9 cellular contexts compared by ENCODE assay signal in the genomic region with DNA sequence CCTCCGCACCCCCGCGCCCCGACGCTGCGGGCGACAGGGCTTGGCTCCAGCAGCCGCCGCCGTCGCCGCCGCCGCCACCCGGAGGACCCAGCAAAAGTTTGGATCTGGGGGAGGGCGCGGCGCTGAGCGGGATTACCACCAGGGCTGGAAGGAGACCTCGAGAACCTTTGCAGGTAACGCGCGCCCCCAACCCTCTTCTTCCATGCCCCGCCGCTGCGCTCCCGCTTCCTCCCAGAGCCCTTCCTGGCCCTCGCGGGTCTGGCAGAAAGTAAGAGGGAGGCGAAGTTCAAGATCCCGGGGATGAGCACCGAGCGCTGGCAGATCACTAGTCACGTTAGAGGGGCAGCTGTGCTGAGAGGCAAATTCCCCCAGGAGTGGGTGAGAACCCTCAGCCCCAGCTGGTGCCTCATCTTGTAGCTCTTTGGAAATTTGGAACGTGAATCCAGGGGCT. TPM values are rescaled to one million over a fixed set of nuclear protein-coding genes. Genes with fewer than 3 reads are reported as not detected.
DNase-seq lines count a peak whose midpoint lies in the region; ATAC-seq, FAIRE-seq and TF ChIP-seq lines count a peak whose summit lies in the region.
"Had no signal": no experiment of that assay in that cellular context is flagged by ENCODE, and none has a peak within 500 bp of the region (broad histone marks: within the 10 kb centered on the region; RNA-seq: fewer than 3 reads in every experiment).

No MANE protein-coding gene starts in this region.

- H3K9me3 Mint-ChIP-seq in activated CD4-positive, alpha-beta T cell treated with anti-CD3 and anti-CD28 coated beads, Interleukin-2, amount 10 ng/mL, durations not matched to agents 24 days and 14 days: peaks cover 3% of the 10 kb centered on the region

- no peak for TF ChIP-seq POLR2A in H1 (IDR thresholded peaks at IDR 0.05; ENCODE audit: control extremely low read depth in 1 of 2, low read depth in 2 of 2, low read length in 2 of 2)

- no peaks in the 10 kb centered on the region for H3K79me1 ChIP-seq in H1 (ENCODE audit: low read depth, low read length)

- H3K36me3 Mint-ChIP-seq in activated CD4-positive, alpha-beta T cell treated with anti-CD3 and anti-CD28 coated beads, Interleukin-2, amount 10 ng/mL, durations not matched to agents 24 days and 14 days (ENCODE audit: low read depth): peaks cover 4% of the 10 kb centered on the region

- 1% methylated on average over 28 of the region's 35 CpGs; no CpG with 5 or more reads in 1 of the 2 experiments for WGBS in H1 (ENCODE audit: extremely low coverage in 1 of 2, insufficient coverage in 1 of 2, insufficient read length in 1 of 2, insufficient replicate concordance in 2 of 2, low coverage in 1 of 2, low lambda C conversion rate in 2 of 2, missing lambda C conversion rate in 1 of 2), 2 experiments

- H2BK15ac ChIP-seq in H1 (ENCODE audit: low read length): peak overlapping the region; percentile 6; the same call in 1 of the 2 replicates

- no peak overlapping the region for H2BK120ac ChIP-seq in H1 (replicated peaks; ENCODE audit: low read depth, low read length)

- H3K4me1 ChIP-seq in ACC112 (ENCODE audit: control insufficient read depth, insufficient read depth, low read length, unreplicated experiment): peaks cover 19% of the 10 kb centered on the region
- peaks cover 6 to 37% (median 16%) of the 10 kb centered on the region in 4 experiments for H3K4me1 ChIP-seq in H1 (replicated peaks in 1 of 4; ENCODE audit: control insufficient read depth in 3 of 4, insufficient read depth in 4 of 4, low read length in 3 of 4)

- no peak for TF ChIP-seq RAD21 in H1 (IDR thresholded peaks at IDR 0.05 in 1 of 2, conservative IDR thresholded peaks at IDR 0.05 in 1 of 2; ENCODE audit: low read depth in 2 of 2, low read length in 2 of 2)

- ATAC-seq in GM21717 (IDR thresholded peaks at IDR 0.05; ENCODE audit: unreplicated experiment) (no peak), HG02759 (IDR thresholded peaks at IDR 0.05; ENCODE audit: unreplicated experiment) (no peak), GM19351 (IDR thresholded peaks at IDR 0.05; ENCODE audit: unreplicated experiment) (no peak)

- H3K27me3 ChIP-seq in ACC112 (ENCODE audit: insufficient read depth, low read length) (no peaks in the 10 kb centered on the region), H1 (replicated peaks in 1 of 4; ENCODE audit: control insufficient read depth in 3 of 4, extremely low read depth in 1 of 4, insufficient read depth in 3 of 4, low read length in 3 of 4) (peaks cover 27 to 58% (median 49%) of the 10 kb centered on the region in 4 experiments)

- TF ChIP-seq EP300 in H1 (IDR thresholded peaks at IDR 0.05; ENCODE audit: borderline replicate concordance in 1 of 2, low read depth in 2 of 2, low read length in 2 of 2): no peak

- H3K56ac ChIP-seq in H1 (replicated peaks; ENCODE audit: insufficient read length, low read depth, low read length): no peak overlapping the region

- no peak overlapping the region for H2BK5ac ChIP-seq in H1 (ENCODE audit: low read depth, low read length)

- H2AK5ac ChIP-seq in H1 (ENCODE audit: low read depth, low read length): no peak overlapping the region

- intact Hi-C loops in activated CD4-positive, alpha-beta T cell treated with anti-CD3 and anti-CD28 coated beads, Interleukin-2, amount 10 ng/mL, durations not matched to agents 24 days and 14 days (cut with micrococcal nuclease): no loop called here

- H3K4me2 ChIP-seq in H1 (ENCODE audit: insufficient read depth in 1 of 2, low read depth in 2 of 2, low read length in 2 of 2): peak overlapping the region; percentile 94 to 99

- H3K14ac ChIP-seq in H1 (ENCODE audit: insufficient read length): no peak overlapping the region

- H3K23ac ChIP-seq in H1 (ENCODE audit: insufficient read length): no peak overlapping the region

- peak overlapping the region; percentile 84 for H2AFZ ChIP-seq in ACC112 (ENCODE audit: low read length, unreplicated experiment)
- no peak overlapping the region for H2AFZ ChIP-seq in H1 (ENCODE audit: low read length)

- H2BK12ac ChIP-seq in H1 (ENCODE audit: low read depth, low read length): peak overlapping the region; percentile 31; the same call in 1 of the 2 replicates

- no peak overlapping the region for H2BK20ac ChIP-seq in H1 (ENCODE audit: low read length)

- TF ChIP-seq CTCF in H1 (IDR thresholded peaks at IDR 0.05; ENCODE audit: control extremely low read depth in 1 of 3, insufficient read depth in 1 of 3, low read depth in 1 of 3, low read length in 3 of 3): no peak

- H3K79me2 ChIP-seq in ACC112 (ENCODE audit: control insufficient read depth, insufficient read depth, low read length, unreplicated experiment) (peaks cover 40% of the 10 kb centered on the region), H1 (ENCODE audit: control insufficient read depth in 1 of 2, insufficient read depth in 2 of 2, low read length in 2 of 2) (no peaks in the 10 kb centered on the region)

- peaks cover 45% of the 10 kb centered on the region for H3K23me2 ChIP-seq in H1 (ENCODE audit: low read depth, low read length)

- peak overlapping the region; percentile 30; the same call in 1 of the 2 replicates for H4K8ac ChIP-seq in H1 (ENCODE audit: extremely low read depth, insufficient read depth, low read length)

- no peak overlapping the region for H3K27ac Mint-ChIP-seq in activated CD4-positive, alpha-beta T cell treated with anti-CD3 and anti-CD28 coated beads, Interleukin-2, amount 10 ng/mL, durations not matched to agents 24 days and 14 days

- no peak overlapping the region for H3K4me3 Mint-ChIP-seq in activated CD4-positive, alpha-beta T cell treated with anti-CD3 and anti-CD28 coated beads, Interleukin-2, amount 10 ng/mL, durations not matched to agents 24 days and 14 days

- no peak overlapping the region for H4K91ac ChIP-seq in H1 (replicated peaks; ENCODE audit: insufficient read length, low read length)

- peaks cover 7% of the 10 kb centered on the region for H3K4me1 Mint-ChIP-seq in activated CD4-positive, alpha-beta T cell treated with anti-CD3 and anti-CD28 coated beads, Interleukin-2, amount 10 ng/mL, durations not matched to agents 24 days and 14 days

- no peaks in the 10 kb centered on the region for H3K36me3 ChIP-seq in ACC112 (ENCODE audit: insufficient read depth, low read length)
- no peaks in the 10 kb centered on the region for H3K36me3 ChIP-seq in H1 (ENCODE audit: control insufficient read depth in 2 of 4, insufficient read depth in 4 of 4, low read length in 3 of 4)

- DNase-seq in NCI-H1105 treated with DMSO at 0.1 percent for 48 hours (lab: John Stamatoyannopoulos, UW) (peak; percentile 41), H1 (ENCODE audit: low read depth in 1 of 2, low spot score in 2 of 2) (peak in 1 of 2 experiments; percentile 74), midbrain (lab: John Stamatoyannopoulos, UW) (peak; percentile 16)
- DNase-seq in activated CD4-positive, alpha-beta T cell treated with anti-CD3 and anti-CD28 coated beads, Interleukin-2, amount 10 ng/mL, durations not matched to agents 24 days and 14 days: no peak

- H3K27ac ChIP-seq in ACC112 (ENCODE audit: low read depth, low read length) (no peak overlapping the region), H1 (ENCODE audit: low read depth, low read length) (no peak overlapping the region)

- H4K5ac ChIP-seq in H1 (ENCODE audit: insufficient read length, low read depth, low read length): no peak overlapping the region

- FAIRE-seq in H1 (lab: Jason Lieb, UNC): no peak
- FAIRE-seq: G401.6 had no signal

- POLR2A ChIA-PET in H1 (lab: Charles Lee; ENCODE audit: partially characterized antibody): interaction anchor here (0.9 to 2.1 kb wide), 2 partner anchors 12 to 25 kb away, joined by 3 to 7 read pairs; no protein-coding TSS in a partner anchor

- H3K18ac ChIP-seq in H1 (ENCODE audit: extremely low read depth, low read length): peak overlapping the region; percentile 24; the same call in 1 of the 2 replicates

- no peaks in the 10 kb centered on the region for H3K9me3 ChIP-seq in H1 (ENCODE audit: insufficient read depth in 2 of 2, low read depth in 1 of 2, low read length in 1 of 2)

- peak overlapping the region; percentile 81 for H3K4me3 ChIP-seq in ACC112 (ENCODE audit: low read depth, low read length)
- peak overlapping the region; percentile 62 to 76 (median 68) for H3K4me3 ChIP-seq in H1 (ENCODE audit: extremely low read depth in 1 of 4, insufficient read depth in 2 of 4, low read depth in 3 of 4, low read length in 4 of 4)

- H3K9ac ChIP-seq in H1 (replicated peaks in 1 of 4; ENCODE audit: extremely low read depth in 1 of 4, low read depth in 3 of 4, low read length in 3 of 4): peak overlapping the region in 3 of 4 experiments; percentile 29 to 56 (median 39); a peak in 5 of 7 replicates

- peaks cover 65% of the 10 kb centered on the region for H3K27me3 Mint-ChIP-seq in activated CD4-positive, alpha-beta T cell treated with anti-CD3 and anti-CD28 coated beads, Interleukin-2, amount 10 ng/mL, durations not matched to agents 24 days and 14 days

- CTCF ChIA-PET in H1 (lab: Charles Lee; ENCODE audit: partially characterized antibody): interaction anchor here (1.3 to 2.8 kb wide), 4 partner anchors 9 to 78 kb away, joined by 3 to 11 read pairs (median 3); no protein-coding TSS in a partner anchor

- peaks cover 2 to 3% of the 10 kb centered on the region in 2 experiments for H4K20me1 ChIP-seq in H1 (replicated peaks in 1 of 2; ENCODE audit: control insufficient read depth in 1 of 2, insufficient read depth in 2 of 2, low read length in 2 of 2)

- no peak overlapping the region for H3K4ac ChIP-seq in H1 (replicated peaks; ENCODE audit: insufficient read length, low read depth, low read length)

TF ChIP-seq in H1, 55 proteins besides CTCF, POLR2A, EP300 and RAD21 (continues in another document):
- TF ChIP-seq SIN3A (conservative IDR thresholded peaks at IDR 0.05 in 1 of 2, IDR thresholded peaks at IDR 0.05 in 1 of 2; ENCODE audit: low read depth in 1 of 2, low read length in 2 of 2): no peak
- TF ChIP-seq RNF2 (IDR thresholded peaks at IDR 0.05; ENCODE audit: borderline replicate concordance, low read depth, low read length, missing control alignments, poor library complexity, severe bottlenecking): peak; percentile 41
- no peak for TF ChIP-seq HDAC6 (IDR thresholded peaks at IDR 0.05; ENCODE audit: low read depth, low read length)
- peak; percentile 78 for TF ChIP-seq CTBP2 (IDR thresholded peaks at IDR 0.05; ENCODE audit: borderline replicate concordance, insufficient read depth, insufficient read length, low read length)

RNA-seq across cellular contexts. Expression of a gene that starts 3.9 kb away (rescaled TPM):
- total RNA-seq in H1 (2021; fragmentation: NEBNext Ultra II Directional; extraction: Animal tissue kit (Norgen Biotek cat#: 25700)): 6.7 and 6.9 TPM in 2 replicates
- 2.4 and 2.6 TPM in 2 replicates for polyA plus RNA-seq in H1 (2011; rRNA removed)
- 2.7 TPM for polyA plus RNA-seq in H1 (2011; cell fraction: cytosol; rRNA removed)
- 4.6 TPM for polyA plus RNA-seq in H1 (2011; cell fraction: nucleus; rRNA removed)
- polyA plus RNA-seq in H1 (2012, experiment 1 of 2): 2.6 to 6.2 TPM (median 4.1 TPM) in 4 replicates
- polyA plus RNA-seq in H1 (2012, experiment 2 of 2): 0.37 TPM
- polyA plus RNA-seq in H1 (2013, experiment 1 of 2): 2.9 TPM
- polyA plus RNA-seq in H1 (2013, experiment 2 of 2): 2.7 TPM
- polyA minus RNA-seq in H1 (2011; rRNA and poly(A)+ RNA removed): 10.1 and 14.3 TPM in 2 replicates
- polyA minus RNA-seq in H1 (2011; cell fraction: cytosol; rRNA and poly(A)+ RNA removed): 4.2 TPM
- 14.5 TPM for polyA minus RNA-seq in H1 (2011; cell fraction: nucleus; rRNA and poly(A)+ RNA removed)
- not detected in 2 replicates for total RNA-seq in activated CD4-positive, alpha-beta T cell treated with anti-CD3 and anti-CD28 coated beads, Interleukin-2, amount 10 ng/mL, durations not matched to agents 24 days and 14 days
